Comparison of ENCODE assay signal across 15 cellular contexts in the genomic region with DNA sequence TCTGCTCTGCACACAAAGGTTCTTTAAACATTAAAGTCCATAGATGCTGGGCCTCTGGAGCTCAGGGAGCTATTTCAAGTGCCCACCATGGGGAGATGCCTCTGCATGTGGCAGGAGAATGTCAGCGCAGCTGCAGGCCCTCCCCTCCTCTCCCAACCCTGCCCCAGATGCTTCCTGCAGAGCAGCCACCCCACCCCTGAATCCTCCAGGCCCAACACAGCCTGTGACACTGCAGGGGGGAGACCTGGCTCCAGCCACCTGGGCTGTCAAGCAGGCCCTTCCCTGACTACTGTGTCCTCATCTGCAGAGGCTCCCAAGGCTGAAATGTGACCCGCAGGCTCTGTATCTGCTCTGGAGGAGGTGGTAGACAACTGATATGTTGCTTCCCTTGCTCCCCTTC.
A peak's percentile ranks its signal among the peaks of the same experiment; 100 is the strongest.
DNase-seq lines count a peak whose midpoint lies in the region; ATAC-seq, FAIRE-seq and TF ChIP-seq lines count a peak whose summit lies in the region.
"Had no signal": no experiment of that assay in that cellular context is flagged by ENCODE, and none has a peak within 500 bp of the region (broad histone marks: within the 10 kb centered on the region; RNA-seq: fewer than 3 reads in every experiment).

No MANE protein-coding gene starts in this region.

- POLR2A ChIA-PET in HepG2 (lab: Yijun Ruan, JAX) = no interaction called here

- no peak for TF ChIP-seq CTCF in HepG2 (CRISPR knock-in tag; IDR thresholded peaks at IDR 0.05)

- no peak overlapping the region for H3K4me2 ChIP-seq in HepG2 (ENCODE audit: low read depth, low read length)

- no peak overlapping the region for H3K9ac ChIP-seq in HepG2 (ENCODE audit: insufficient read depth, low read depth, low read length)

- peaks cover 19% of the 10 kb centered on the region for H3K4me1 ChIP-seq in HepG2 (ENCODE audit: insufficient read depth, low read length)
- H3K4me1 ChIP-seq: HAP-1 had no signal

- H3K79me2 ChIP-seq in HepG2 (ENCODE audit: insufficient read depth, low read length) = no peaks in the 10 kb centered on the region

- no peaks in the 10 kb centered on the region for H4K20me1 ChIP-seq in HepG2 (ENCODE audit: insufficient read depth, low read length)

- TF ChIP-seq POLR2A in HepG2 (IDR thresholded peaks at IDR 0.05; ENCODE audit: insufficient read depth in 1 of 2, low read depth in 2 of 2, low read length in 2 of 2) = no peak

- TF ChIP-seq RAD21 in HepG2 (CRISPR knock-in tag; IDR thresholded peaks at IDR 0.05) = no peak

- FAIRE-seq in HepG2 (lab: Jason Lieb, UNC) = no peak
- FAIRE-seq: GM19239 had no signal

- H3K27me3 ChIP-seq in HepG2 (ENCODE audit: control insufficient read depth in 1 of 2, insufficient read depth in 2 of 2, low read length in 2 of 2) = no peaks in the 10 kb centered on the region; a peak in 1 of 5 replicates

- in situ Hi-C loops in HepG2 (cut with HindIII; ENCODE audit: extremely low pct_ligation_motif_present, low pct_unique_long_range_greater_than_20kb) = no loop called here

- H3K36me3 ChIP-seq in HepG2 (replicated peaks in 1 of 2; ENCODE audit: control insufficient read depth in 1 of 2, insufficient read depth in 2 of 2, low read length in 2 of 2) = no peaks in the 10 kb centered on the region
- H3K36me3 ChIP-seq: HAP-1 had no signal

- peak; percentile 37; the same call in 1 of the 3 replicates for ATAC-seq in HepG2
- ATAC-seq in HG02885 (IDR thresholded peaks at IDR 0.05; ENCODE audit: poor library complexity, unreplicated experiment) = no peak

- H2AFZ ChIP-seq in HepG2 (ENCODE audit: low read length) = no peak overlapping the region

- no TSS peak for BruUV-seq in HepG2 (replicated peaks; lab: Mats Ljungman, UMichigan)

- H3K4me3 ChIP-seq in HepG2 (replicated peaks in 1 of 3; ENCODE audit: insufficient read depth in 1 of 3, low read depth in 2 of 3, low read length in 3 of 3) = no peak overlapping the region
- H3K4me3 ChIP-seq: HAP-1 had no signal

- intact Hi-C loops in HepG2 (cut with micrococcal nuclease; ENCODE audit: unreplicated experiment) = no loop called here

- DNase-seq in NCI-H2171 (lab: John Stamatoyannopoulos, UW) (peak; percentile 12), NCI-H2171 treated with DMSO at 0.1 percent for 48 hours (lab: John Stamatoyannopoulos, UW) (no peak), NCI-H146 treated with DMSO at 0.1 percent for 48 hours (lab: John Stamatoyannopoulos, UW; ENCODE audit: unreplicated experiment) (peak; percentile 6), HepG2 (ENCODE audit: low spot score) (no peak), dedifferentiated amniotic fluid mesenchymal stem cell (ENCODE audit: extremely low spot score) (no peak), SHP77 treated with DMSO at 0.1 percent for 48 hours (lab: John Stamatoyannopoulos, UW) (no peak)
- DNase-seq: CD4-positive, CD25-positive, alpha-beta regulatory T cell; GF-D8; GOT3; HFFc6 had no signal

- no peaks in the 10 kb centered on the region for H3K9me3 ChIP-seq in HepG2 (ENCODE audit: low read length)
- H3K9me3 ChIP-seq: HAP-1 had no signal

- TF ChIP-seq EP300 in HepG2 (IDR thresholded peaks at IDR 0.05; ENCODE audit: low read depth in 2 of 2, low read length in 2 of 2) (no peak), HepG2 (CRISPR knock-in tag; IDR thresholded peaks at IDR 0.05; ENCODE audit: borderline replicate concordance) (no peak)

- WGBS in HepG2 (ENCODE audit: low lambda C conversion rate) = 33% methylated on average over 2 of the region's 2 CpGs

- no peak overlapping the region for H3K27ac ChIP-seq in HepG2 (ENCODE audit: extremely low read length, insufficient read depth, low read length)
- H3K27ac ChIP-seq: 22Rv1, HL-60 had no signal

- CTCF ChIA-PET in HepG2 (lab: Yijun Ruan, JAX; ENCODE audit: low intra/inter-chr PET ratio, low total read pairs) = no interaction called here

TF ChIP-seq in HepG2, 621 proteins besides CTCF, POLR2A, EP300 and RAD21:
- TF ChIP-seq IRF9 (CRISPR knock-in tag; IDR thresholded peaks at IDR 0.05; ENCODE audit: borderline replicate concordance) (no peak), HNRNPUL1 (IDR thresholded peaks at IDR 0.05; ENCODE audit: low read depth, low read length) (no peak), NFKB2 (CRISPR knock-in tag; IDR thresholded peaks at IDR 0.05; ENCODE audit: borderline replicate concordance) (no peak), RNF219 (CRISPR knock-in tag; IDR thresholded peaks at IDR 0.05) (no peak), PBX3 (CRISPR knock-in tag; IDR thresholded peaks at IDR 0.05; ENCODE audit: borderline replicate concordance) (no peak), SP2 (CRISPR knock-in tag; IDR thresholded peaks at IDR 0.05) (no peak), ELF1 (CRISPR knock-in tag; IDR thresholded peaks at IDR 0.05) (no peak)
- TF ChIP-seq, protein P1, sequence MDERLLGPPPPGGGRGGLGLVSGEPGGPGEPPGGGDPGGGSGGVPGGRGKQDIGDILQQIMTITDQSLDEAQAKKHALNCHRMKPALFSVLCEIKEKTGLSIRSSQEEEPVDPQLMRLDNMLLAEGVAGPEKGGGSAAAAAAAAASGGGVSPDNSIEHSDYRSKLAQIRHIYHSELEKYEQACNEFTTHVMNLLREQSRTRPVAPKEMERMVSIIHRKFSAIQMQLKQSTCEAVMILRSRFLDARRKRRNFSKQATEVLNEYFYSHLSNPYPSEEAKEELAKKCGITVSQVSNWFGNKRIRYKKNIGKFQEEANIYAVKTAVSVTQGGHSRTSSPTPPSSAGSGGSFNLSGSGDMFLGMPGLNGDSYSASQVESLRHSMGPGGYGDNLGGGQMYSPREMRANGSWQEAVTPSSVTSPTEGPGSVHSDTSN (CRISPR knock-in tag; IDR thresholded peaks at IDR 0.05) = no peak

Comparison
In these comparisons a context has a peak if more than half of its experiments do, and no peak if none do; other contexts are left out.
1. DNase-seq: peak in NCI-H2171 (single experiment) and NCI-H146 treated with DMSO at 0.1 percent for 48 hours (single experiment); none in NCI-H2171 treated with DMSO at 0.1 percent for 48 hours (single experiment), HepG2 (single experiment), dedifferentiated amniotic fluid mesenchymal stem cell (single experiment) and SHP77 treated with DMSO at 0.1 percent for 48 hours (single experiment).